9 cellular contexts compared by ENCODE assay signal in genomic region chr18:74806700-74807416, GRCh38.
DNase-seq lines count a peak whose midpoint lies in the region; ATAC-seq, FAIRE-seq and TF ChIP-seq lines count a peak whose summit lies in the region.
"Had no signal": no experiment of that assay in that cellular context is flagged by ENCODE, and none has a peak within 500 bp of the region (broad histone marks: within the 10 kb centered on the region; RNA-seq: fewer than 3 reads in every experiment).

No MANE protein-coding gene starts in this region.

- TF ChIP-seq POLR2A in H54 (IDR thresholded peaks at IDR 0.05; ENCODE audit: low read depth, low read length), result no peak

- ATAC-seq in GM18519 (IDR thresholded peaks at IDR 0.05; ENCODE audit: low FRiP score, unreplicated experiment), result peak; percentile 93
- ATAC-seq in HG02885 (IDR thresholded peaks at IDR 0.05; ENCODE audit: poor library complexity, unreplicated experiment), result peak; percentile 99

- no peak for FAIRE-seq in H54 (lab: Jason Lieb, UNC)

- H3K4me3 ChIP-seq in fibroblast of the aortic adventitia (ENCODE audit: low read depth, low read length), result no peak overlapping the region
- H3K4me3 ChIP-seq: heart right ventricle had no signal

- DNase-seq in A172 (ENCODE audit: low spot score), result peak; percentile 82
- peak; percentile 47 for DNase-seq in NCI-H774 (lab: John Stamatoyannopoulos, UW)
- peak; percentile 82 for DNase-seq in fibroblast of the aortic adventitia (ENCODE audit: low read depth)
- no peak for DNase-seq in H54 (ENCODE audit: insufficient read length, low spot score)
- no peak for DNase-seq in hypothalamus (lab: John Stamatoyannopoulos, UW)
- DNase-seq in COLO829 (ENCODE audit: low spot score), result no peak
- DNase-seq: heart right ventricle had no signal

- no peak for TF ChIP-seq CTCF in fibroblast of the aortic adventitia (IDR thresholded peaks at IDR 0.05; ENCODE audit: insufficient read depth, low read length)

Comparison
In these comparisons a context has a peak if more than half of its experiments do, and no peak if none do; other contexts are left out.
1. DNase-seq: peak in A172 (single experiment), NCI-H774 (single experiment) and fibroblast of the aortic adventitia (single experiment); none in H54 (single experiment), hypothalamus (0 of 51) and COLO829 (single experiment).